Comparison of ENCODE assay signal across 20 cellular contexts in genomic region chr1:162398999-162399580, GRCh38. TPM values are rescaled to one million over a fixed set of nuclear protein-coding genes. Genes with fewer than 3 reads are reported as not detected.
"Had no signal": no experiment of that assay in that cellular context is flagged by ENCODE, and none has a peak within 500 bp of the region (broad histone marks: within the 10 kb centered on the region; RNA-seq: fewer than 3 reads in every experiment).

No MANE protein-coding gene starts in this region.

- H3K36me3 ChIP-seq: brain microvascular endothelial cell, prostate gland, right lobe of liver, spleen had no signal

- DNase-seq: activated CD8-positive, alpha-beta memory T cell treated with anti-CD3 and anti-CD28 coated beads, Interleukin-2, amount 10 ng/mL, durations not matched to agents 7 days and 5 days; activated effector memory CD4-positive, alpha-beta T cell treated with Interleukin-2 at 50 U/mL for 16 hours; activated T-cell treated with anti-CD3 and anti-CD28 coated beads, Interleukin-2, amount 50 U/mL, for 24 hours; amygdala; brain microvascular endothelial cell; hypothalamus; left colon; midbrain; occipital lobe; right lobe of liver; spleen; stimulated activated CD4-positive, alpha-beta T cell treated with anti-CD3 and anti-CD28 coated beads, Interleukin-1b, Interleukin-23, amount 100 ng/mL, for 48 hours; stimulated activated naive B cell treated with anti-CD40 and anti-IgM and Interleukin-4, amounts not matched to agents 10 μg/mL and 1 μg/mL and 100 μg/mL, for 72 hours; substantia nigra; trophoblast cell had no signal

- H3K27me3 ChIP-seq: brain microvascular endothelial cell, right lobe of liver had no signal

- ATAC-seq: activated CD4-positive, CD25-positive, alpha-beta regulatory T cell treated with anti-CD3 and anti-CD28 coated beads, Interleukin-2, amount 50 U/mL, for 24 hours; activated CD8-positive, alpha-beta memory T cell treated with anti-CD3 and anti-CD28 coated beads, Interleukin-2, amount 10 ng/mL, durations not matched to agents 7 days and 5 days; activated naive CD4-positive, alpha-beta T cell treated with anti-CD3 and anti-CD28 coated beads, Interleukin-2, amount 50 U/mL, for 72 hours; left colon; right lobe of liver; stimulated activated naive B cell treated with anti-CD40 and anti-IgM and Interleukin-4, amounts not matched to agents 10 μg/mL and 1 μg/mL and 100 μg/mL, for 72 hours had no signal

- H3K4me3 ChIP-seq: lung, prostate gland, right lobe of liver, spleen had no signal

- H3K9me3 ChIP-seq: prostate gland, right lobe of liver, spleen had no signal

- H3K27ac ChIP-seq: brain microvascular endothelial cell, prostate gland, right lobe of liver, spleen had no signal

- H3K4me1 ChIP-seq: prostate gland, right lobe of liver, spleen had no signal

RNA-seq across cellular contexts. Expression of gene SH2D1B, which starts 12.8 kb away (rescaled TPM):
- total RNA-seq: activated CD8-positive, alpha-beta memory T cell treated with anti-CD3 and anti-CD28 coated beads, Interleukin-2, amount 10 ng/mL, durations not matched to agents 7 days and 5 days; occipital lobe; prostate gland had no signal

RNA-seq across cellular contexts. Expression of gene C1orf226, which starts 17.6 kb away (rescaled TPM):
- total RNA-seq: activated CD8-positive, alpha-beta memory T cell treated with anti-CD3 and anti-CD28 coated beads, Interleukin-2, amount 10 ng/mL, durations not matched to agents 7 days and 5 days had no signal

RNA-seq across cellular contexts. Expression of gene SPATA46, which starts 22.4 kb away (rescaled TPM):
- total RNA-seq: activated CD8-positive, alpha-beta memory T cell treated with anti-CD3 and anti-CD28 coated beads, Interleukin-2, amount 10 ng/mL, durations not matched to agents 7 days and 5 days; activated naive CD4-positive, alpha-beta T cell treated with anti-CD3 and anti-CD28 coated beads, Interleukin-2, amount 50 U/mL, for 72 hours; left colon; lung; occipital lobe; right lobe of liver; spleen had no signal
- polyA plus RNA-seq: esophagus, lung, spleen had no signal
